In the genomic region with DNA sequence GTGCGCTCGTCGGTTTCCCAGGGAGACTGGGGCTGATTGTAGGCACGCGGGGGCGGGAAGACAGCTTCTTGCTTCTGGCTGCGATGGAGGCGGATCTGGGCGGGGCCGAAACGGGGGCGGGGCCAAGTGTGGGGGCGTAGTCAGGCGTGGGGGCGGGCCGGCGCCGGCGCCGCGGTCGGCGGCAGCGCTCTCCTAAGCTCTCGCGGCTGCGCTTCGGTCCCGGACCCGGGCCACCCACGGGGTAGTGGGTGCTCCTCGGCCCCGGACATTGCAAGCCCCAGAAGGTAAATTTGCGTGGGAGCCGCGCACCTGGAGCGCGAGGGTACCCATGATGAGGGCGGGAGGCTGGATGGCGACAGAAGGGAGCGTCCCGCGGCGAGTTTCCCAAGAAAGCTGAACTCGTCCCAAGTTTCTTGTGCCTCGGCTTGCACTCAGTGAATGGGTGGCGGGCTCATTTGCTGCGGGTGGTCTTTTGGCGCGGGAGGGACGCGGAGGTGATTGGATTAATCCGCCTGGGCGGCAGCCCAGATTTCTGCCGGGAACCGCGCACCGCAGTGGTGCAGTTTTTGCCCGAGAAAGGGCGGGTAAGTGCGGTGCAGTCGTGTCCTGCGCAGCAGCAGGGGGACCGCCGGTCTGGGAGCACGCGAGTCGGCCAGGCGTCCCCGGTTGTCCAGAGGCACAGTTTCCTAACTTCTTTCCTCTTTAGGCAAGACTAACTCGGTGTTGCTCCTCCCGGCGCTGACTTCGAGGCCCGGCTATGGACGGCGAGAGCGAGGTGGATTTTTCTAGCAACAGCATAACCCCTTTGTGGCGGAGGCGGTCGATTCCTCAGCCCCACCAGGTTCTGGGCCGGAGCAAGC, we compare ENCODE assay signal across 1 cellular context.
TF ChIP-seq lines count a peak whose summit lies in the region.

A gene with protein sequence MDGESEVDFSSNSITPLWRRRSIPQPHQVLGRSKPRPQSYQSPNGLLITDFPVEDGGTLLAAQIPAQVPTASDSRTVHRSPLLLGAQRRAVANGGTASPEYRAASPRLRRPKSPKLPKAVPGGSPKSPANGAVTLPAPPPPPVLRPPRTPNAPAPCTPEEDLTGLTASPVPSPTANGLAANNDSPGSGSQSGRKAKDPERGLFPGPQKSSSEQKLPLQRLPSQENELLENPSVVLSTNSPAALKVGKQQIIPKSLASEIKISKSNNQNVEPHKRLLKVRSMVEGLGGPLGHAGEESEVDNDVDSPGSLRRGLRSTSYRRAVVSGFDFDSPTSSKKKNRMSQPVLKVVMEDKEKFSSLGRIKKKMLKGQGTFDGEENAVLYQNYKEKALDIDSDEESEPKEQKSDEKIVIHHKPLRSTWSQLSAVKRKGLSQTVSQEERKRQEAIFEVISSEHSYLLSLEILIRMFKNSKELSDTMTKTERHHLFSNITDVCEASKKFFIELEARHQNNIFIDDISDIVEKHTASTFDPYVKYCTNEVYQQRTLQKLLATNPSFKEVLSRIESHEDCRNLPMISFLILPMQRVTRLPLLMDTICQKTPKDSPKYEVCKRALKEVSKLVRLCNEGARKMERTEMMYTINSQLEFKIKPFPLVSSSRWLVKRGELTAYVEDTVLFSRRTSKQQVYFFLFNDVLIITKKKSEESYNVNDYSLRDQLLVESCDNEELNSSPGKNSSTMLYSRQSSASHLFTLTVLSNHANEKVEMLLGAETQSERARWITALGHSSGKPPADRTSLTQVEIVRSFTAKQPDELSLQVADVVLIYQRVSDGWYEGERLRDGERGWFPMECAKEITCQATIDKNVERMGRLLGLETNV (plus strand): TSS at position 155 of the 860 bp plus-strand sequence. CDS start 603 bp downstream, at position 758.

TF ChIP-seq in HepG2, 621 proteins besides CTCF, POLR2A, EP300 and RAD21 (continued from another document and continues in another):
- TF ChIP-seq, protein P1, sequence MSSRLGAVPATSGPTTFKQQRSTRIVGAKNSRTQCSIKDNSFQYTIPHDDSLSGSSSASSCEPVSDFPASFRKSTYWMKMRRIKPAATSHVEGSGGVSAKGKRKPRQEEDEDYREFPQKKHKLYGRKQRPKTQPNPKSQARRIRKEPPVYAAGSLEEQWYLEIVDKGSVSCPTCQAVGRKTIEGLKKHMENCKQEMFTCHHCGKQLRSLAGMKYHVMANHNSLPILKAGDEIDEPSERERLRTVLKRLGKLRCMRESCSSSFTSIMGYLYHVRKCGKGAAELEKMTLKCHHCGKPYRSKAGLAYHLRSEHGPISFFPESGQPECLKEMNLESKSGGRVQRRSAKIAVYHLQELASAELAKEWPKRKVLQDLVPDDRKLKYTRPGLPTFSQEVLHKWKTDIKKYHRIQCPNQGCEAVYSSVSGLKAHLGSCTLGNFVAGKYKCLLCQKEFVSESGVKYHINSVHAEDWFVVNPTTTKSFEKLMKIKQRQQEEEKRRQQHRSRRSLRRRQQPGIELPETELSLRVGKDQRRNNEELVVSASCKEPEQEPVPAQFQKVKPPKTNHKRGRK (CRISPR knock-in tag; IDR thresholded peaks at IDR 0.05), result no peak
- TF ChIP-seq ZMAT3 (CRISPR knock-in tag; conservative IDR thresholded peaks at IDR 0.05) (peak; percentile 81; the same call in 1 of the 2 replicates), EED (CRISPR knock-in tag; IDR thresholded peaks at IDR 0.05) (peak; percentile 79; the same call in 1 of the 2 replicates), MIER2 (CRISPR knock-in tag; IDR thresholded peaks at IDR 0.05) (no peak), SIX1 (CRISPR knock-in tag; IDR thresholded peaks at IDR 0.05; ENCODE audit: borderline replicate concordance) (no peak), FOXP1 (IDR thresholded peaks at IDR 0.05) (no peak), FOXP1 (CRISPR knock-in tag; IDR thresholded peaks at IDR 0.05) (no peak), REPIN1 (CRISPR knock-in tag; IDR thresholded peaks at IDR 0.05; ENCODE audit: borderline replicate concordance, low read depth) (no peak), HNF4A (CRISPR knock-in tag; IDR thresholded peaks at IDR 0.05) (no peak), ZNF326 (CRISPR knock-in tag; IDR thresholded peaks at IDR 0.05; ENCODE audit: borderline replicate concordance) (no peak), ZNF34 (CRISPR knock-in tag; IDR thresholded peaks at IDR 0.05; ENCODE audit: borderline replicate concordance) (no peak), ZC3H13 (CRISPR knock-in tag; IDR thresholded peaks at IDR 0.05) (no peak), ONECUT2 (CRISPR knock-in tag; IDR thresholded peaks at IDR 0.05) (no peak), MED13 (CRISPR knock-in tag; IDR thresholded peaks at IDR 0.05) (no peak), FOXK1 (CRISPR knock-in tag; IDR thresholded peaks at IDR 0.05; ENCODE audit: borderline replicate concordance, low read depth) (no peak), ZBTB20 (CRISPR knock-in tag; IDR thresholded peaks at IDR 0.05; ENCODE audit: borderline replicate concordance, low read depth) (no peak), ETV6 (CRISPR knock-in tag; conservative IDR thresholded peaks at IDR 0.05) (no peak), ZFP62 (CRISPR knock-in tag; IDR thresholded peaks at IDR 0.05) (no peak), PHF8 (CRISPR knock-in tag; IDR thresholded peaks at IDR 0.05) (peak; percentile 61), RARA (CRISPR knock-in tag; IDR thresholded peaks at IDR 0.05) (no peak), ELF4 (CRISPR knock-in tag; IDR thresholded peaks at IDR 0.05; ENCODE audit: borderline replicate concordance) (no peak), KDM6A (CRISPR knock-in tag; IDR thresholded peaks at IDR 0.05; ENCODE audit: low read depth) (no peak), ZFAT (CRISPR knock-in tag; conservative IDR thresholded peaks at IDR 0.05) (no peak), SP5 (CRISPR knock-in tag; IDR thresholded peaks at IDR 0.05; ENCODE audit: borderline replicate concordance, low read depth) (peak; percentile 40; the same call in 1 of the 2 replicates)
- TF ChIP-seq, protein P2, sequence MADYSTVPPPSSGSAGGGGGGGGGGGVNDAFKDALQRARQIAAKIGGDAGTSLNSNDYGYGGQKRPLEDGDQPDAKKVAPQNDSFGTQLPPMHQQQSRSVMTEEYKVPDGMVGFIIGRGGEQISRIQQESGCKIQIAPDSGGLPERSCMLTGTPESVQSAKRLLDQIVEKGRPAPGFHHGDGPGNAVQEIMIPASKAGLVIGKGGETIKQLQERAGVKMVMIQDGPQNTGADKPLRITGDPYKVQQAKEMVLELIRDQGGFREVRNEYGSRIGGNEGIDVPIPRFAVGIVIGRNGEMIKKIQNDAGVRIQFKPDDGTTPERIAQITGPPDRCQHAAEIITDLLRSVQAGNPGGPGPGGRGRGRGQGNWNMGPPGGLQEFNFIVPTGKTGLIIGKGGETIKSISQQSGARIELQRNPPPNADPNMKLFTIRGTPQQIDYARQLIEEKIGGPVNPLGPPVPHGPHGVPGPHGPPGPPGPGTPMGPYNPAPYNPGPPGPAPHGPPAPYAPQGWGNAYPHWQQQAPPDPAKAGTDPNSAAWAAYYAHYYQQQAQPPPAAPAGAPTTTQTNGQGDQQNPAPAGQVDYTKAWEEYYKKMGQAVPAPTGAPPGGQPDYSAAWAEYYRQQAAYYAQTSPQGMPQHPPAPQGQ (CRISPR knock-in tag; IDR thresholded peaks at IDR 0.05; ENCODE audit: borderline replicate concordance), result no peak
- TF ChIP-seq, protein P3, sequence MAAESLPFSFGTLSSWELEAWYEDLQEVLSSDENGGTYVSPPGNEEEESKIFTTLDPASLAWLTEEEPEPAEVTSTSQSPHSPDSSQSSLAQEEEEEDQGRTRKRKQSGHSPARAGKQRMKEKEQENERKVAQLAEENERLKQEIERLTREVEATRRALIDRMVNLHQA (CRISPR knock-in tag; IDR thresholded peaks at IDR 0.05), result no peak
- TF ChIP-seq, protein P4, sequence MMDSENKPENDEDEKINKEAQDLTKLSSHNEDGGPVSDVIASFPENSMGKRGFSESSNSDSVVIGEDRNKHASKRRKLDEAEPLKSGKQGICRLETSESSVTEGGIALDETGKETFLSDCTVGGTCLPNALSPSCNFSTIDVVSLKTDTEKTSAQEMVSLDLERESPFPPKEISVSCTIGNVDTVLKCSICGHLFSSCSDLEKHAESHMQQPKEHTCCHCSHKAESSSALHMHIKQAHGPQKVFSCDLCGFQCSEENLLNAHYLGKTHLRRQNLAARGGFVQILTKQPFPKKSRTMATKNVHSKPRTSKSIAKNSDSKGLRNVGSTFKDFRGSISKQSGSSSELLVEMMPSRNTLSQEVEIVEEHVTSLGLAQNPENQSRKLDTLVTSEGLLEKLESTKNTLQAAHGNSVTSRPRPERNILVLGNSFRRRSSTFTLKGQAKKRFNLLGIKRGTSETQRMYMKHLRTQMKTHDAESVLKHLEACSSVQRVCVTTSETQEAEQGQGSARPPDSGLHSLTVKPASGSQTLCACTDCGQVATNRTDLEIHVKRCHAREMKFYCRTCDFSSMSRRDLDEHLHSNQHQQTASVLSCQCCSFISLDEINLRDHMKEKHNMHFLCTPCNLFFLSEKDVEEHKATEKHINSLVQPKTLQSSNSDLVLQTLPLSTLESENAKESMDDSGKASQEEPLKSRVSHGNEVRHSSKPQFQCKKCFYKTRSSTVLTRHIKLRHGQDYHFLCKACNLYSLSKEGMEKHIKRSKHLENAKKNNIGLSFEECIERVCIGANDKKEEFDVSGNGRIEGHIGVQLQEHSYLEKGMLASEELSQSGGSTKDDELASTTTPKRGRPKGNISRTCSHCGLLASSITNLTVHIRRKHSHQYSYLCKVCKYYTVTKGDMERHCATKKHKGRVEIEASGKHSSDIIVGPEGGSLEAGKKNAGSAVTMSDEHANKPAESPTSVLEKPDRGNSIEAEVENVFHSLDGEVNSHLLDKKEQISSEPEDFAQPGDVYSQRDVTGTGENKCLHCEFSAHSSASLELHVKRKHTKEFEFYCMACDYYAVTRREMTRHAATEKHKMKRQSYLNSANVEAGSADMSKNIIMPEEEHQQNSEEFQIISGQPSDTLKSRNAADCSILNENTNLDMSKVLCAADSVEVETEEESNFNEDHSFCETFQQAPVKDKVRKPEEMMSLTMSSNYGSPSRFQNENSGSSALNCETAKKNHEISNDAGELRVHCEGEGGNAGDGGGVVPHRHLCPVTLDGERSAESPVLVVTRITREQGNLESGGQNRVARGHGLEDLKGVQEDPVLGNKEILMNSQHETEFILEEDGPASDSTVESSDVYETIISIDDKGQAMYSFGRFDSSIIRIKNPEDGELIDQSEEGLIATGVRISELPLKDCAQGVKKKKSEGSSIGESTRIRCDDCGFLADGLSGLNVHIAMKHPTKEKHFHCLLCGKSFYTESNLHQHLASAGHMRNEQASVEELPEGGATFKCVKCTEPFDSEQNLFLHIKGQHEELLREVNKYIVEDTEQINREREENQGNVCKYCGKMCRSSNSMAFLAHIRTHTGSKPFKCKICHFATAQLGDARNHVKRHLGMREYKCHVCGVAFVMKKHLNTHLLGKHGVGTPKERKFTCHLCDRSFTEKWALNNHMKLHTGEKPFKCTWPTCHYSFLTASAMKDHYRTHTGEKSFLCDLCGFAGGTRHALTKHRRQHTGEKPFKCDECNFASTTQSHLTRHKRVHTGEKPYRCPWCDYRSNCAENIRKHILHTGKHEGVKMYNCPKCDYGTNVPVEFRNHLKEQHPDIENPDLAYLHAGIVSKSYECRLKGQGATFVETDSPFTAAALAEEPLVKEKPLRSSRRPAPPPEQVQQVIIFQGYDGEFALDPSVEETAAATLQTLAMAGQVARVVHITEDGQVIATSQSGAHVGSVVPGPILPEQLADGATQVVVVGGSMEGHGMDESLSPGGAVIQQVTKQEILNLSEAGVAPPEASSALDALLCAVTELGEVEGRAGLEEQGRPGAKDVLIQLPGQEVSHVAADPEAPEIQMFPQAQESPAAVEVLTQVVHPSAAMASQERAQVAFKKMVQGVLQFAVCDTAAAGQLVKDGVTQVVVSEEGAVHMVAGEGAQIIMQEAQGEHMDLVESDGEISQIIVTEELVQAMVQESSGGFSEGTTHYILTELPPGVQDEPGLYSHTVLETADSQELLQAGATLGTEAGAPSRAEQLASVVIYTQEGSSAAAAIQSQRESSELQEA (CRISPR knock-in tag; IDR thresholded peaks at IDR 0.05; ENCODE audit: not compliant biosample characterization), result no peak
- TF ChIP-seq, protein P5, sequence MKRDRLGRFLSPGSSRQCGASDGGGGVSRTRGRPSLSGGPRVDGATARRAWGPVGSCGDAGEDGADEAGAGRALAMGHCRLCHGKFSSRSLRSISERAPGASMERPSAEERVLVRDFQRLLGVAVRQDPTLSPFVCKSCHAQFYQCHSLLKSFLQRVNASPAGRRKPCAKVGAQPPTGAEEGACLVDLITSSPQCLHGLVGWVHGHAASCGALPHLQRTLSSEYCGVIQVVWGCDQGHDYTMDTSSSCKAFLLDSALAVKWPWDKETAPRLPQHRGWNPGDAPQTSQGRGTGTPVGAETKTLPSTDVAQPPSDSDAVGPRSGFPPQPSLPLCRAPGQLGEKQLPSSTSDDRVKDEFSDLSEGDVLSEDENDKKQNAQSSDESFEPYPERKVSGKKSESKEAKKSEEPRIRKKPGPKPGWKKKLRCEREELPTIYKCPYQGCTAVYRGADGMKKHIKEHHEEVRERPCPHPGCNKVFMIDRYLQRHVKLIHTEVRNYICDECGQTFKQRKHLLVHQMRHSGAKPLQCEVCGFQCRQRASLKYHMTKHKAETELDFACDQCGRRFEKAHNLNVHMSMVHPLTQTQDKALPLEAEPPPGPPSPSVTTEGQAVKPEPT (CRISPR knock-in tag; IDR thresholded peaks at IDR 0.05; ENCODE audit: low read depth), result no peak
- TF ChIP-seq, protein P6, sequence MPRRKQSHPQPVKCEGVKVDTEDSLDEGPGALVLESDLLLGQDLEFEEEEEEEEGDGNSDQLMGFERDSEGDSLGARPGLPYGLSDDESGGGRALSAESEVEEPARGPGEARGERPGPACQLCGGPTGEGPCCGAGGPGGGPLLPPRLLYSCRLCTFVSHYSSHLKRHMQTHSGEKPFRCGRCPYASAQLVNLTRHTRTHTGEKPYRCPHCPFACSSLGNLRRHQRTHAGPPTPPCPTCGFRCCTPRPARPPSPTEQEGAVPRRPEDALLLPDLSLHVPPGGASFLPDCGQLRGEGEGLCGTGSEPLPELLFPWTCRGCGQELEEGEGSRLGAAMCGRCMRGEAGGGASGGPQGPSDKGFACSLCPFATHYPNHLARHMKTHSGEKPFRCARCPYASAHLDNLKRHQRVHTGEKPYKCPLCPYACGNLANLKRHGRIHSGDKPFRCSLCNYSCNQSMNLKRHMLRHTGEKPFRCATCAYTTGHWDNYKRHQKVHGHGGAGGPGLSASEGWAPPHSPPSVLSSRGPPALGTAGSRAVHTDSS (CRISPR knock-in tag; conservative IDR thresholded peaks at IDR 0.05), result no peak
- TF ChIP-seq, protein P7, sequence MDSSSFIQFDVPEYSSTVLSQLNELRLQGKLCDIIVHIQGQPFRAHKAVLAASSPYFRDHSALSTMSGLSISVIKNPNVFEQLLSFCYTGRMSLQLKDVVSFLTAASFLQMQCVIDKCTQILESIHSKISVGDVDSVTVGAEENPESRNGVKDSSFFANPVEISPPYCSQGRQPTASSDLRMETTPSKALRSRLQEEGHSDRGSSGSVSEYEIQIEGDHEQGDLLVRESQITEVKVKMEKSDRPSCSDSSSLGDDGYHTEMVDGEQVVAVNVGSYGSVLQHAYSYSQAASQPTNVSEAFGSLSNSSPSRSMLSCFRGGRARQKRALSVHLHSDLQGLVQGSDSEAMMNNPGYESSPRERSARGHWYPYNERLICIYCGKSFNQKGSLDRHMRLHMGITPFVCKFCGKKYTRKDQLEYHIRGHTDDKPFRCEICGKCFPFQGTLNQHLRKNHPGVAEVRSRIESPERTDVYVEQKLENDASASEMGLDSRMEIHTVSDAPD (CRISPR knock-in tag; IDR thresholded peaks at IDR 0.05), result no peak
